ENCODE assay signal across 19 cellular contexts in the genomic region with DNA sequence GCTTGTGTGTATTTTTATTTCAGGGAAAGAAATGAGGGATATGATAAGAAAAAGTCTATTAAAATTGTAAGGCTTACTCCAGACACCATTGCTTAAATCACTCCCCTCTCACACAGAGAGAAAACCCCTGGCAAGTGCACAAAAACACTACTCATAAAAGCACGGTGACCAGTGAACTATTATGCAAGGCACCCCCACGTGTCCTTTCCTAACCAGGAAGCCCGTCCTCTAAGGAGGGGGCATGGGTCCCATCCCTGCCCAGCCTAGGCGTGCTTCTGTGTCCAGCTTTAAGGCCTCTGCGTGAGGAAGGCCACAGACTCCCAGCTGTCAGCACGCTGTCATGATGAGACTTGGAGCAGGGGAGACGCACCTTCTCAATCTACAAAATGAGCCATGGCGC.
DNase-seq lines count a peak whose midpoint lies in the region; FAIRE-seq and TF ChIP-seq lines count a peak whose summit lies in the region.
"Had no signal": no experiment of that assay in that cellular context is flagged by ENCODE, and none has a peak within 500 bp of the region (broad histone marks: within the 10 kb centered on the region; RNA-seq: fewer than 3 reads in every experiment).

No MANE protein-coding gene starts in this region.

- H3K79me2 ChIP-seq in ACC112 (ENCODE audit: control insufficient read depth, insufficient read depth, low read length, unreplicated experiment) (no peaks in the 10 kb centered on the region), osteoblast (ENCODE audit: insufficient read depth, low read length) (peaks cover 6% of the 10 kb centered on the region)

- peaks cover 58% of the 10 kb centered on the region for H3K36me3 Mint-ChIP-seq in HFFc6 (ENCODE audit: low read depth)

- H3K27ac ChIP-seq in ACC112 (ENCODE audit: low read depth, low read length) (peak overlapping the region; percentile 61), osteoblast (ENCODE audit: low read depth, low read length) (peak overlapping the region; percentile 79), small intestine (ENCODE audit: low read depth in 1 of 2, low read length in 1 of 2) (no peak overlapping the region)
- H3K27ac ChIP-seq: HL-60, neutrophil, right atrium auricular region, SJSA1 had no signal

- DNase-seq in HFFc6 (no peak), osteoblast (ENCODE audit: insufficient read length, low spot score, missing footprints) (peak; percentile 94), epidermal melanocyte (ENCODE audit: insufficient read length, low spot score) (no peak), DMS53 (lab: John Stamatoyannopoulos, UW) (no peak), small intestine (no peak), GDM1 (lab: John Stamatoyannopoulos, UW) (no peak)
- DNase-seq: activated CD8-positive, alpha-beta memory T cell treated with anti-CD3 and anti-CD28 coated beads for 24 hours; KG1; mucosa of descending colon; NCI-H1092; NCI-H526 treated with DMSO at 0.1 percent for 48 hours had no signal

- H3K9me3 ChIP-seq in osteoblast (ENCODE audit: low read depth, low read length) = no peaks in the 10 kb centered on the region
- H3K9me3 ChIP-seq in small intestine (ENCODE audit: control insufficient read depth, low read depth) = no peaks in the 10 kb centered on the region
- H3K9me3 ChIP-seq: mucosa of descending colon, neutrophil, right atrium auricular region, SJSA1 had no signal

- H3K36me3 ChIP-seq in ACC112 (ENCODE audit: insufficient read depth, low read length) (no peaks in the 10 kb centered on the region; the same call in 1 of the 2 replicates), osteoblast (ENCODE audit: insufficient read depth, low read length) (peaks cover 39% of the 10 kb centered on the region), small intestine (ENCODE audit: control insufficient read depth in 2 of 2, insufficient read depth in 2 of 2, low read length in 2 of 2) (peaks cover 0 to 2% of the 10 kb centered on the region in 2 donors)

- H4K20me1 ChIP-seq in osteoblast (ENCODE audit: insufficient read depth, low read length) = peaks cover 4% of the 10 kb centered on the region

- H3K4me1 ChIP-seq in ACC112 (ENCODE audit: control insufficient read depth, insufficient read depth, low read length, unreplicated experiment) (peaks cover 67% of the 10 kb centered on the region), osteoblast (ENCODE audit: insufficient read depth, low read length) (peaks cover 41% of the 10 kb centered on the region), small intestine (ENCODE audit: control insufficient read depth in 2 of 2, insufficient read depth in 1 of 2, low read depth in 1 of 2, low read length in 1 of 2) (peaks cover 0 to 2% of the 10 kb centered on the region in 2 donors)

- no peaks in the 10 kb centered on the region for H3K9me3 Mint-ChIP-seq in HFFc6
- H3K9me3 Mint-ChIP-seq: dendritic cell treated with granulocyte-macrophage colony-stimulating factor and Interleukin-4, amounts not matched to agents 40 ng/mL and 50 ng/mL, for 4 days had no signal

- no peak overlapping the region for H3K4me3 ChIP-seq in ACC112 (ENCODE audit: low read depth, low read length)
- H3K4me3 ChIP-seq in osteoblast (ENCODE audit: insufficient read depth, low read length) = no peak overlapping the region
- H3K4me3 ChIP-seq in small intestine (ENCODE audit: low read depth in 1 of 2, low read length in 2 of 2) = no peak overlapping the region
- H3K4me3 ChIP-seq: mucosa of descending colon, right atrium auricular region, SJSA1 had no signal

- peak; percentile 63 for FAIRE-seq in endometrium (lab: Jason Lieb, UNC)
- FAIRE-seq in small intestine (lab: Jason Lieb, UNC) = no peak
- FAIRE-seq: D721Med had no signal

- H2AFZ ChIP-seq in ACC112 (ENCODE audit: low read length, unreplicated experiment) = no peak overlapping the region
- no peak overlapping the region for H2AFZ ChIP-seq in osteoblast (ENCODE audit: low read length)

- TF ChIP-seq CTCF in HFFc6 (IDR thresholded peaks at IDR 0.05) = no peak
- no peak for TF ChIP-seq CTCF in osteoblast (IDR thresholded peaks at IDR 0.05; ENCODE audit: extremely low read depth, low read depth, low read length)

- no peak overlapping the region for H3K4me3 Mint-ChIP-seq in HFFc6
- H3K4me3 Mint-ChIP-seq: dendritic cell treated with granulocyte-macrophage colony-stimulating factor and Interleukin-4, amounts not matched to agents 40 ng/mL and 50 ng/mL, for 4 days had no signal

- WGBS in small intestine, 3 donors = 82 to 86% (median 85%) methylated on average over 8 of the region's 8 CpGs

- H3K27me3 Mint-ChIP-seq in HFFc6 (ENCODE audit: insufficient read depth) = peaks cover 2% of the 10 kb centered on the region
- H3K27me3 Mint-ChIP-seq: dendritic cell treated with granulocyte-macrophage colony-stimulating factor and Interleukin-4, amounts not matched to agents 40 ng/mL and 50 ng/mL, for 4 days had no signal

- no peaks in the 10 kb centered on the region for H3K27me3 ChIP-seq in ACC112 (ENCODE audit: insufficient read depth, low read length)
- no peaks in the 10 kb centered on the region for H3K27me3 ChIP-seq in osteoblast (ENCODE audit: insufficient read depth, low read length)
- no peaks in the 10 kb centered on the region for H3K27me3 ChIP-seq in small intestine (ENCODE audit: control insufficient read depth in 2 of 2, insufficient read depth in 2 of 2, low read length in 2 of 2)
- H3K27me3 ChIP-seq: neutrophil, right atrium auricular region, SJSA1 had no signal

- peak overlapping the region; percentile 90 for H3K27ac Mint-ChIP-seq in HFFc6
- H3K27ac Mint-ChIP-seq: dendritic cell treated with granulocyte-macrophage colony-stimulating factor and Interleukin-4, amounts not matched to agents 40 ng/mL and 50 ng/mL, for 4 days had no signal

- H3K4me1 Mint-ChIP-seq in HFFc6 (ENCODE audit: low read depth) = peaks cover 81% of the 10 kb centered on the region

- no peak overlapping the region for H3K4me2 ChIP-seq in osteoblast (ENCODE audit: insufficient read depth, low read length)

Comparison
In these comparisons a context has a peak if more than half of its experiments do, and no peak if none do; other contexts are left out.
1. H3K27ac ChIP-seq: peak in ACC112 (single experiment) and osteoblast (single experiment); none in small intestine (0 of 2).